Comparison of ENCODE assay signal across 9 cellular contexts in genomic region chr2:10909050-10909995, GRCh38. TPM values are rescaled to one million over a fixed set of nuclear protein-coding genes. Genes with fewer than 3 reads are reported as not detected.
A peak's percentile ranks its signal among the peaks of the same experiment; 100 is the strongest.
DNase-seq lines count a peak whose midpoint lies in the region; ATAC-seq, FAIRE-seq and TF ChIP-seq lines count a peak whose summit lies in the region.
"Had no signal": no experiment of that assay in that cellular context is flagged by ENCODE, and none has a peak within 500 bp of the region (broad histone marks: within the 10 kb centered on the region; RNA-seq: fewer than 3 reads in every experiment).

No MANE protein-coding gene starts in this region.

- intact Hi-C loops in A673 (cut with micrococcal nuclease; ENCODE audit: unreplicated experiment) = no loop called here

- CTCF ChIA-PET in A673 (lab: Charles Lee) = interaction anchor here (0.6 to 1.0 kb wide), 6 partner anchors 9 to 92 kb away, joined by 3 to 6 read pairs (median 3); no protein-coding TSS in a partner anchor

- H3K27me3 ChIP-seq in A673 (replicated peaks; ENCODE audit: insufficient read depth, low read depth, low read length, poor library complexity) = peaks cover 6% of the 10 kb centered on the region
- H3K27me3 ChIP-seq in DOHH2 (ENCODE audit: control insufficient read depth, low read length) = no peaks in the 10 kb centered on the region

- no peaks in the 10 kb centered on the region for H3K79me2 ChIP-seq in DOHH2 (ENCODE audit: control insufficient read depth, low read length)

- H3F3A ChIP-seq in DOHH2 (ENCODE audit: control insufficient read depth, insufficient read depth) = no peaks in the 10 kb centered on the region

- H3K36me3 ChIP-seq in A673 (ENCODE audit: insufficient read depth, low read length, poor library complexity, severe bottlenecking) = no peaks in the 10 kb centered on the region
- H3K36me3 ChIP-seq in DOHH2 (ENCODE audit: control insufficient read depth, low read length) = no peaks in the 10 kb centered on the region

- H3K4me1 ChIP-seq in A673 (ENCODE audit: insufficient read depth, low read length, poor library complexity, severe bottlenecking) (peaks cover 4% of the 10 kb centered on the region), DOHH2 (ENCODE audit: control insufficient read depth, low read length) (no peaks in the 10 kb centered on the region)

- DNase-seq in A673 (ENCODE audit: low spot score) (peak; percentile 57), NOMO-1 treated with dmso at 0.1 percent for 144 hours (lab: John Stamatoyannopoulos, UW; ENCODE audit: unreplicated experiment) (peak; percentile 18), fibroblast of pulmonary artery (ENCODE audit: low read depth) (no peak), SK-N-DZ (ENCODE audit: low spot score) (no peak), GM19239 (ENCODE audit: insufficient read length, low spot score) (no peak)
- DNase-seq: T1000 had no signal

- no TSS peak for BruUV-seq in A673 (replicated peaks; lab: Mats Ljungman, UMichigan)

- H3K9me3 ChIP-seq in A673 (ENCODE audit: low read depth, low read length, poor library complexity, severe bottlenecking) (no peaks in the 10 kb centered on the region), DOHH2 (ENCODE audit: control insufficient read depth, insufficient read depth, low read length) (no peaks in the 10 kb centered on the region)

- FAIRE-seq in GM19239 (lab: Jason Lieb, UNC) = no peak

- ATAC-seq in GM18868 (IDR thresholded peaks at IDR 0.05; ENCODE audit: unreplicated experiment) (no peak), GM18517 (IDR thresholded peaks at IDR 0.05; ENCODE audit: unreplicated experiment) (no peak)

- POLR2A ChIA-PET in A673 (lab: Charles Lee; ENCODE audit: low non-redundant PET) = interaction anchor here (0.5 kb wide), 1 partner anchor 16 kb away, joined by 3 read pairs; no protein-coding TSS in a partner anchor

- H3K4me2 ChIP-seq in DOHH2 (ENCODE audit: low read length) = no peak overlapping the region

- H3K9me2 ChIP-seq in DOHH2 (replicated peaks; ENCODE audit: control insufficient read depth, low read length) = no peaks in the 10 kb centered on the region

- TF ChIP-seq CTCF in A673 (conservative IDR thresholded peaks at IDR 0.05; ENCODE audit: low read depth, low read length) (peak; percentile 79), DOHH2 (IDR thresholded peaks at IDR 0.05; ENCODE audit: low read depth, low read length, poor library complexity, severe bottlenecking) (peak; percentile 65), fibroblast of pulmonary artery (IDR thresholded peaks at IDR 0.05; ENCODE audit: low read length, missing control alignments) (peak; percentile 34)

- H3K27ac ChIP-seq in A673 (ENCODE audit: low read depth, low read length, poor library complexity, severe bottlenecking) (no peak overlapping the region), DOHH2 (ENCODE audit: low read depth, low read length) (no peak overlapping the region)

- H3K4me3 ChIP-seq in A673 (ENCODE audit: low read depth, low read length, poor library complexity, severe bottlenecking) (no peak overlapping the region), DOHH2 (ENCODE audit: low read length) (no peak overlapping the region), fibroblast of pulmonary artery (replicated peaks; ENCODE audit: low read depth, low read length) (no peak overlapping the region)

- no peaks in the 10 kb centered on the region for H4K20me1 ChIP-seq in DOHH2 (ENCODE audit: control insufficient read depth, insufficient read depth, low read depth, low read length)

RNA-seq across cellular contexts. Expression of gene KCNF1, which starts 2.4 kb away (rescaled TPM):
- 0.32 and 0.70 TPM in 2 replicates for total RNA-seq in A673 (2021)
- not detected in 2 replicates for polyA plus RNA-seq in SK-N-DZ (2014; cell fraction: cytosol; rRNA removed)
- not detected in 2 replicates for polyA plus RNA-seq in SK-N-DZ (2014; cell fraction: nucleus; rRNA removed)

Comparison
In these comparisons a context has a peak if more than half of its experiments do, and no peak if none do; other contexts are left out.
1. DNase-seq: peak in A673 (single experiment) and NOMO-1 treated with dmso at 0.1 percent for 144 hours (single experiment); none in fibroblast of pulmonary artery (single experiment), SK-N-DZ (single experiment) and GM19239 (single experiment).
2. Peak in every context shown above with its lines, with median percentiles within 50 percentile points of each other: CTCF ChIP-seq.